Comparison of ENCODE assay signal across 35 cellular contexts in genomic region chr12:132201391-132202120, GRCh38.
"Had no signal": no experiment of that assay in that cellular context is flagged by ENCODE, and none has a peak within 500 bp of the region (broad histone marks: within the 10 kb centered on the region; RNA-seq: fewer than 3 reads in every experiment).

No MANE protein-coding gene starts in this region.

- H3K4me3 Mint-ChIP-seq: activated CD4-positive, alpha-beta memory T cell treated with anti-CD3 and anti-CD28 coated beads, Interleukin-2, amount 10 ng/mL, durations not matched to agents 7 days and 5 days; activated CD4-positive, alpha-beta T cell treated with anti-CD3 and anti-CD28 coated beads for 36 hours; activated CD4-positive, alpha-beta T cell treated with anti-CD3 and anti-CD28 coated beads, Interleukin-2, amount 10 ng/mL, durations not matched to agents 7 days and 5 days; activated CD8-positive, alpha-beta memory T cell treated with anti-CD3 and anti-CD28 coated beads, Interleukin-2, amount 10 ng/mL, durations not matched to agents 7 days and 5 days; activated CD8-positive, alpha-beta T cell treated with anti-CD3 and anti-CD28 coated beads, Interleukin-2, amount 10 ng/mL, durations not matched to agents 7 days and 5 days; activated naive CD4-positive, alpha-beta T cell treated with anti-CD3 and anti-CD28 coated beads for 36 hours; activated naive CD8-positive, alpha-beta T cell treated with anti-CD3 and anti-CD28 coated beads for 36 hours; activated T-cell treated with anti-CD3 and anti-CD28 coated beads, Interleukin-2, amount 50 U/mL, for 24 hours; activated T-helper 17 cell treated with anti-CD3 and anti-CD28 coated beads, Interleukin-2, amount 50 U/mL, for 72 hours; T-helper 1 cell treated with Interleukin-12 subunit alpha and Interleukin-12 subunit beta and Interleukin-4 antibody, amounts not matched to agents 30 μg/mL and 1 μg/mL, for 36 hours; T-helper 2 cell treated with Interferon-gamma antibody and Interleukin-4, amounts not matched to agents 5 μg/mL and 100 μg/mL, for 36 hours; WTC11 had no signal

- H3K27ac ChIP-seq: adrenal gland, body of pancreas, brain microvascular endothelial cell, breast epithelium, WERI-Rb-1 had no signal

- H3K27me3 ChIP-seq: body of pancreas had no signal

- H3K36me3 ChIP-seq: adrenal gland, brain microvascular endothelial cell, breast epithelium, WERI-Rb-1 had no signal

- ATAC-seq: activated CD4-positive, alpha-beta T cell treated with anti-CD3 and anti-CD28 coated beads for 36 hours; activated CD4-positive, CD25-positive, alpha-beta regulatory T cell treated with anti-CD3 and anti-CD28 coated beads, Interleukin-2, amount 50 U/mL, for 24 hours; activated CD8-positive, alpha-beta memory T cell treated with anti-CD3 and anti-CD28 coated beads, Interleukin-2, amount 10 ng/mL, durations not matched to agents 7 days and 5 days; activated CD8-positive, alpha-beta T cell treated with anti-CD3 and anti-CD28 coated beads, Interleukin-2, amount 10 ng/mL, durations not matched to agents 7 days and 5 days; activated naive CD4-positive, alpha-beta T cell treated with anti-CD3 and anti-CD28 coated beads, Interleukin-2, amount 50 U/mL, for 72 hours; activated T-helper 17 cell treated with anti-CD3 and anti-CD28 coated beads, Interleukin-2, amount 50 U/mL, for 72 hours; body of pancreas; WTC11 had no signal

- H3K4me3 ChIP-seq: adrenal gland, body of pancreas, breast epithelium had no signal

- H3K36me3 Mint-ChIP-seq: activated CD8-positive, alpha-beta memory T cell treated with anti-CD3 and anti-CD28 coated beads, Interleukin-2, amount 10 ng/mL, durations not matched to agents 7 days and 5 days; activated naive CD4-positive, alpha-beta T cell treated with anti-CD3 and anti-CD28 coated beads, Interleukin-2, amount 50 U/mL, for 72 hours; activated naive CD8-positive, alpha-beta T cell treated with anti-CD3 and anti-CD28 coated beads for 36 hours; WTC11 had no signal

- DNase-seq: activated CD4-positive, alpha-beta memory T cell treated with anti-CD3 and anti-CD28 coated beads, Interleukin-2, amount 10 ng/mL, durations not matched to agents 7 days and 5 days; activated CD4-positive, alpha-beta T cell treated with anti-CD3 and anti-CD28 coated beads for 1 hour; activated CD4-positive, alpha-beta T cell treated with anti-CD3 and anti-CD28 coated beads for 36 hours; activated CD4-positive, alpha-beta T cell treated with anti-CD3 and anti-CD28 coated beads for 48 hours; activated CD4-positive, alpha-beta T cell treated with anti-CD3 and anti-CD28 coated beads, Interleukin-2, amount 10 ng/mL, durations not matched to agents 7 days and 5 days; activated CD4-positive, alpha-beta T cell treated with anti-CD3 and anti-CD28 coated beads, Interleukin-2, amount 50 U/mL, for 48 hours; activated CD4-positive, CD25-positive, alpha-beta regulatory T cell; activated CD8-positive, alpha-beta memory T cell treated with anti-CD3 and anti-CD28 coated beads for 24 hours; activated CD8-positive, alpha-beta memory T cell treated with anti-CD3 and anti-CD28 coated beads, Interleukin-2, amount 10 ng/mL, durations not matched to agents 7 days and 5 days; activated CD8-positive, alpha-beta memory T cell treated with anti-CD3 and anti-CD28 coated beads, Interleukin-2, amount 50 U/mL, for 48 hours; activated CD8-positive, alpha-beta T cell treated with anti-CD3 and anti-CD28 coated beads, Interleukin-2, amount 10 ng/mL, durations not matched to agents 7 days and 5 days; activated effector memory CD4-positive, alpha-beta T cell treated with anti-CD3 and anti-CD28 coated beads, Interleukin-2, amount 50 U/mL, for 16 hours; activated gamma-delta T cell treated with Interleukin-2 at 50 U/mL for 16 hours; activated naive CD4-positive, alpha-beta T cell; activated naive CD4-positive, alpha-beta T cell treated with anti-CD3 and anti-CD28 coated beads for 36 hours; activated naive CD4-positive, alpha-beta T cell treated with anti-CD3 and anti-CD28 coated beads, Interleukin-2, amount 50 U/mL, for 16 hours; activated naive CD8-positive, alpha-beta T cell treated with anti-CD3 and anti-CD28 coated beads for 36 hours; activated T-cell treated with anti-CD3 and anti-CD28 coated beads, Interleukin-2, amount 50 U/mL, for 24 hours; activated T-cell treated with anti-CD3 and anti-CD28 coated beads, Interleukin-2, amount 50 U/mL, for 48 hours; adrenal gland; amniotic stem cell; body of pancreas; brain microvascular endothelial cell; central memory CD4-positive, alpha-beta T cell; T-helper 1 cell; T-helper 2 cell; T-helper 9 cell; WERI-Rb-1 had no signal

- H3K4me1 ChIP-seq: adrenal gland had no signal

- H3K9me3 ChIP-seq: adrenal gland, body of pancreas, breast epithelium had no signal

- H3K4me1 Mint-ChIP-seq: activated CD4-positive, alpha-beta memory T cell treated with anti-CD3 and anti-CD28 coated beads, Interleukin-2, amount 10 ng/mL, durations not matched to agents 7 days and 5 days; activated CD4-positive, alpha-beta T cell treated with anti-CD3 and anti-CD28 coated beads, Interleukin-2, amount 10 ng/mL, durations not matched to agents 7 days and 5 days; activated CD8-positive, alpha-beta memory T cell treated with anti-CD3 and anti-CD28 coated beads, Interleukin-2, amount 10 ng/mL, durations not matched to agents 7 days and 5 days; activated T-helper 17 cell treated with anti-CD3 and anti-CD28 coated beads, Interleukin-2, amount 50 U/mL, for 72 hours; WTC11 had no signal

- H3K9me3 Mint-ChIP-seq: activated CD4-positive, alpha-beta memory T cell treated with anti-CD3 and anti-CD28 coated beads, Interleukin-2, amount 10 ng/mL, durations not matched to agents 7 days and 5 days; activated CD4-positive, alpha-beta T cell treated with anti-CD3 and anti-CD28 coated beads, Interleukin-2, amount 10 ng/mL, durations not matched to agents 7 days and 5 days; activated naive CD4-positive, alpha-beta T cell treated with anti-CD3 and anti-CD28 coated beads for 36 hours; activated naive CD4-positive, alpha-beta T cell treated with anti-CD3 and anti-CD28 coated beads, Interleukin-2, amount 50 U/mL, for 72 hours; activated naive CD8-positive, alpha-beta T cell treated with anti-CD3 and anti-CD28 coated beads for 36 hours; activated T-cell treated with anti-CD3 and anti-CD28 coated beads, Interleukin-2, amount 50 U/mL, for 24 hours; activated T-helper 17 cell treated with anti-CD3 and anti-CD28 coated beads, Interleukin-2, amount 50 U/mL, for 72 hours; T-helper 1 cell treated with Interleukin-12 subunit alpha and Interleukin-12 subunit beta and Interleukin-4 antibody, amounts not matched to agents 30 μg/mL and 1 μg/mL, for 36 hours; T-helper 2 cell treated with Interferon-gamma antibody and Interleukin-4, amounts not matched to agents 5 μg/mL and 100 μg/mL, for 36 hours; WTC11 had no signal

- H3K27ac Mint-ChIP-seq: activated CD4-positive, alpha-beta memory T cell treated with anti-CD3 and anti-CD28 coated beads, Interleukin-2, amount 10 ng/mL, durations not matched to agents 7 days and 5 days; activated CD4-positive, alpha-beta T cell treated with anti-CD3 and anti-CD28 coated beads for 36 hours; activated CD4-positive, alpha-beta T cell treated with anti-CD3 and anti-CD28 coated beads, Interleukin-2, amount 10 ng/mL, durations not matched to agents 7 days and 5 days; activated CD8-positive, alpha-beta memory T cell treated with anti-CD3 and anti-CD28 coated beads, Interleukin-2, amount 10 ng/mL, durations not matched to agents 7 days and 5 days; activated CD8-positive, alpha-beta T cell treated with anti-CD3 and anti-CD28 coated beads, Interleukin-2, amount 10 ng/mL, durations not matched to agents 7 days and 5 days; activated naive CD4-positive, alpha-beta T cell treated with anti-CD3 and anti-CD28 coated beads for 36 hours; activated naive CD4-positive, alpha-beta T cell treated with anti-CD3 and anti-CD28 coated beads, Interleukin-2, amount 50 U/mL, for 72 hours; activated naive CD8-positive, alpha-beta T cell treated with anti-CD3 and anti-CD28 coated beads for 36 hours; activated T-cell treated with anti-CD3 and anti-CD28 coated beads, Interleukin-2, amount 50 U/mL, for 24 hours; activated T-helper 17 cell treated with anti-CD3 and anti-CD28 coated beads, Interleukin-2, amount 50 U/mL, for 72 hours; T-helper 1 cell treated with Interleukin-12 subunit alpha and Interleukin-12 subunit beta and Interleukin-4 antibody, amounts not matched to agents 30 μg/mL and 1 μg/mL, for 36 hours; T-helper 2 cell treated with Interferon-gamma antibody and Interleukin-4, amounts not matched to agents 5 μg/mL and 100 μg/mL, for 36 hours; WTC11 had no signal
